In genomic region chr13:44805623-44806022, GRCh38 we compare ENCODE assay signal across 29 cellular contexts.
"Had no signal": no experiment of that assay in that cellular context is flagged by ENCODE, and none has a peak within 500 bp of the region (broad histone marks: within the 10 kb centered on the region; RNA-seq: fewer than 3 reads in every experiment).

No MANE protein-coding gene starts in this region.

- H3K9me3 ChIP-seq: stomach, suprapubic skin, testis, thoracic aorta, thyroid gland, tibial artery, tibial nerve, transverse colon, upper lobe of left lung, upper lobe of right lung, uterus, vagina had no signal

- H3K36me3 Mint-ChIP-seq: stimulated activated effector memory CD8-positive, alpha-beta T cell treated with anti-CD3 and anti-CD28 coated beads, Interleukin-12 subunit alpha, Interleukin-12 subunit beta, amount 100 ng/mL, for 72 hours; stimulated activated memory B cell treated with anti-CD40 and anti-IgM and Interleukin-4, amounts not matched to agents 10 μg/mL and 1 μg/mL and 100 μg/mL, for 72 hours; stimulated activated naive B cell treated with anti-CD40 and anti-IgM and Interleukin-4, amounts not matched to agents 10 μg/mL and 1 μg/mL and 100 μg/mL, for 72 hours; type B pancreatic cell had no signal

- H3K27me3 ChIP-seq: stomach, suprapubic skin, testis, thyroid gland, tibial artery, tibial nerve, transverse colon, upper lobe of left lung, upper lobe of right lung, uterus, vagina had no signal

- H3K4me3 Mint-ChIP-seq: stimulated activated effector memory CD8-positive, alpha-beta T cell treated with anti-CD3 and anti-CD28 coated beads, Interleukin-12 subunit alpha, Interleukin-12 subunit beta, amount 100 ng/mL, for 72 hours; stimulated activated memory B cell treated with anti-CD40 and anti-IgM and Interleukin-4, amounts not matched to agents 10 μg/mL and 1 μg/mL and 100 μg/mL, for 72 hours; stimulated activated naive B cell treated with anti-CD40 and anti-IgM and Interleukin-4, amounts not matched to agents 10 μg/mL and 1 μg/mL and 100 μg/mL, for 72 hours; stimulated activated naive CD8-positive, alpha-beta T cell treated with anti-CD3 and anti-CD28 coated beads, Interleukin-15, amount 100 ng/mL, for 72 hours; stimulated activated naive CD8-positive, alpha-beta T cell treated with anti-CD3 and anti-CD28 coated beads, Interleukin-15, Interleukin-2, amounts not matched to agents 100 ng/mL and 50 ng/mL, for 24 hours; type B pancreatic cell had no signal

- H3K36me3 ChIP-seq: stomach, suprapubic skin, thoracic aorta, thyroid gland, tibial artery, tibial nerve, transverse colon, upper lobe of left lung, upper lobe of right lung, uterus, vagina had no signal

- DNase-seq: stimulated activated CD4-positive, alpha-beta T cell treated with anti-CD3 and anti-CD28 coated beads, Interleukin-2, amount 100 ng/mL, for 48 hours; stimulated activated CD4-positive, alpha-beta T cell treated with anti-CD3 and anti-CD28 coated beads, Interleukin-4, amount 100 ng/mL, for 1 hour; stimulated activated CD4-positive, alpha-beta T cell treated with anti-CD3 and anti-CD28 coated beads, Interleukin-4, amount 100 ng/mL, for 24 hours; stimulated activated CD4-positive, alpha-beta T cell treated with anti-CD3 and anti-CD28 coated beads, Interleukin-4, amount 100 ng/mL, for 4 hours; stimulated activated CD8-positive, alpha-beta memory T cell treated with anti-CD3 and anti-CD28 coated beads, Interleukin-4, amount 100 ng/mL, for 48 hours; stimulated activated naive B cell treated with anti-CD40 and anti-IgM and Interleukin-4, amounts not matched to agents 10 μg/mL and 1 μg/mL and 100 μg/mL, for 72 hours; stimulated activated naive CD4-positive, alpha-beta T cell; stimulated activated naive CD4-positive, alpha-beta T cell treated with Interleukin-2 at 50 U/mL for 16 hours; stimulated activated naive CD8-positive, alpha-beta T cell treated with anti-CD3 and anti-CD28 coated beads, Interleukin-15, amount 100 ng/mL, for 72 hours; stimulated activated naive CD8-positive, alpha-beta T cell treated with anti-CD3 and anti-CD28 coated beads, Interleukin-15, Interleukin-2, amounts not matched to agents 100 U/mL and 50 U/mL, for 24 hours; stomach; substantia nigra; testis; thyroid gland; tibial artery; transverse colon; trophoblast cell; upper lobe of left lung; upper lobe of right lung; uterus had no signal

- H3K27ac ChIP-seq: stomach, suprapubic skin, testis, thyroid gland, tibial nerve, transverse colon, upper lobe of left lung, upper lobe of right lung, uterus, vagina had no signal

- H3K27ac Mint-ChIP-seq: stimulated activated effector memory CD8-positive, alpha-beta T cell treated with anti-CD3 and anti-CD28 coated beads, Interleukin-12 subunit alpha, Interleukin-12 subunit beta, amount 100 ng/mL, for 72 hours; stimulated activated memory B cell treated with anti-CD40 and anti-IgM and Interleukin-4, amounts not matched to agents 10 μg/mL and 1 μg/mL and 100 μg/mL, for 72 hours; stimulated activated naive B cell treated with anti-CD40 and anti-IgM and Interleukin-4, amounts not matched to agents 10 μg/mL and 1 μg/mL and 100 μg/mL, for 72 hours; stimulated activated naive CD8-positive, alpha-beta T cell treated with anti-CD3 and anti-CD28 coated beads, Interleukin-15, amount 100 ng/mL, for 72 hours; stimulated activated naive CD8-positive, alpha-beta T cell treated with anti-CD3 and anti-CD28 coated beads, Interleukin-15, Interleukin-2, amounts not matched to agents 100 ng/mL and 50 ng/mL, for 24 hours; type B pancreatic cell had no signal

- H3K4me3 ChIP-seq: stomach, suprapubic skin, testis, thoracic aorta, thyroid gland, tibial artery, tibial nerve, transverse colon, upper lobe of left lung, upper lobe of right lung, uterus, vagina had no signal

- ATAC-seq: stimulated activated effector memory CD8-positive, alpha-beta T cell treated with anti-CD3 and anti-CD28 coated beads, Interleukin-12 subunit alpha, Interleukin-12 subunit beta, amount 100 ng/mL, for 72 hours; stimulated activated memory B cell treated with anti-CD40 and anti-IgM and Interleukin-4, amounts not matched to agents 10 μg/mL and 1 μg/mL and 100 μg/mL, for 72 hours; stimulated activated naive B cell treated with anti-CD40 and anti-IgM and Interleukin-4, amounts not matched to agents 10 μg/mL and 1 μg/mL and 100 μg/mL, for 72 hours; stimulated activated naive CD8-positive, alpha-beta T cell treated with anti-CD3 and anti-CD28 coated beads, Interleukin-15, amount 100 ng/mL, for 72 hours; stimulated activated naive CD8-positive, alpha-beta T cell treated with anti-CD3 and anti-CD28 coated beads, Interleukin-15, Interleukin-2, amounts not matched to agents 100 U/mL and 50 U/mL, for 24 hours; upper lobe of right lung had no signal

- H3K4me1 ChIP-seq: suprapubic skin, transverse colon, uterus, vagina had no signal

- H3K4me1 Mint-ChIP-seq: stimulated activated effector memory CD8-positive, alpha-beta T cell treated with anti-CD3 and anti-CD28 coated beads, Interleukin-12 subunit alpha, Interleukin-12 subunit beta, amount 100 ng/mL, for 72 hours; stimulated activated memory B cell treated with anti-CD40 and anti-IgM and Interleukin-4, amounts not matched to agents 10 μg/mL and 1 μg/mL and 100 μg/mL, for 72 hours; stimulated activated naive B cell treated with anti-CD40 and anti-IgM and Interleukin-4, amounts not matched to agents 10 μg/mL and 1 μg/mL and 100 μg/mL, for 72 hours; stimulated activated naive CD8-positive, alpha-beta T cell treated with anti-CD3 and anti-CD28 coated beads, Interleukin-15, amount 100 ng/mL, for 72 hours had no signal

- FAIRE-seq: urothelium cell line had no signal

- H3K27me3 Mint-ChIP-seq: stimulated activated naive CD8-positive, alpha-beta T cell treated with anti-CD3 and anti-CD28 coated beads, Interleukin-15, amount 100 ng/mL, for 72 hours; stimulated activated naive CD8-positive, alpha-beta T cell treated with anti-CD3 and anti-CD28 coated beads, Interleukin-15, Interleukin-2, amounts not matched to agents 100 ng/mL and 50 ng/mL, for 24 hours; type B pancreatic cell had no signal

- H3K9me3 Mint-ChIP-seq: stimulated activated effector memory CD8-positive, alpha-beta T cell treated with anti-CD3 and anti-CD28 coated beads, Interleukin-12 subunit alpha, Interleukin-12 subunit beta, amount 100 ng/mL, for 72 hours; stimulated activated memory B cell treated with anti-CD40 and anti-IgM and Interleukin-4, amounts not matched to agents 10 μg/mL and 1 μg/mL and 100 μg/mL, for 72 hours; stimulated activated naive B cell treated with anti-CD40 and anti-IgM and Interleukin-4, amounts not matched to agents 10 μg/mL and 1 μg/mL and 100 μg/mL, for 72 hours; stimulated activated naive CD8-positive, alpha-beta T cell treated with anti-CD3 and anti-CD28 coated beads, Interleukin-15, amount 100 ng/mL, for 72 hours; stimulated activated naive CD8-positive, alpha-beta T cell treated with anti-CD3 and anti-CD28 coated beads, Interleukin-15, Interleukin-2, amounts not matched to agents 100 ng/mL and 50 ng/mL, for 24 hours; type B pancreatic cell had no signal
